In genomic region chrX:80430826-80431501, GRCh38 we compare ENCODE assay signal across 1 cellular context.
TF ChIP-seq lines count a peak whose summit lies in the region.

No MANE protein-coding gene starts in this region.

TF ChIP-seq in H1, 55 proteins besides CTCF, POLR2A, EP300 and RAD21 (continued from another document):
- TF ChIP-seq USF2 (IDR thresholded peaks at IDR 0.05; ENCODE audit: low read length) = no peak
- no peak for TF ChIP-seq ZNF274 (IDR thresholded peaks at IDR 0.05; ENCODE audit: borderline replicate concordance, extremely low read depth, low read length)
- TF ChIP-seq BCL11A (IDR thresholded peaks at IDR 0.05; ENCODE audit: low read depth in 2 of 2, low read length in 2 of 2) = no peak
- TF ChIP-seq MAFK (IDR thresholded peaks at IDR 0.05; ENCODE audit: low read depth, low read length) = no peak
- TF ChIP-seq RFX5 (IDR thresholded peaks at IDR 0.05; ENCODE audit: borderline replicate concordance, low read depth, low read length) = no peak
- no peak for TF ChIP-seq CHD2 (IDR thresholded peaks at IDR 0.05; ENCODE audit: low read length)
- TF ChIP-seq ATF3 (IDR thresholded peaks at IDR 0.05; ENCODE audit: insufficient read depth, low read depth, low read length) = no peak
- no peak for TF ChIP-seq POU5F1 (IDR thresholded peaks at IDR 0.05; ENCODE audit: low read depth, low read length)
- no peak for TF ChIP-seq KDM1A (IDR thresholded peaks at IDR 0.05; ENCODE audit: borderline replicate concordance, low read length)
- no peak for TF ChIP-seq HDAC2 (IDR thresholded peaks at IDR 0.05; ENCODE audit: borderline replicate concordance in 1 of 2, low read depth in 2 of 2, low read length in 2 of 2)
- TF ChIP-seq TEAD4 (IDR thresholded peaks at IDR 0.05; ENCODE audit: low read depth, low read length) = no peak
- no peak for TF ChIP-seq SRF (IDR thresholded peaks at IDR 0.05; ENCODE audit: low read depth, low read length)
- TF ChIP-seq TAF1 (IDR thresholded peaks at IDR 0.05; ENCODE audit: low read depth, low read length) = no peak
- TF ChIP-seq RNF2 (IDR thresholded peaks at IDR 0.05; ENCODE audit: borderline replicate concordance, low read depth, low read length, missing control alignments, poor library complexity, severe bottlenecking) = no peak
